In genomic region chr17:7293821-7294613, GRCh38 we compare ENCODE assay signal across 8 cellular contexts. TPM values are rescaled to one million over a fixed set of nuclear protein-coding genes. Genes with fewer than 3 reads are reported as not detected.
A peak's percentile ranks its signal among the peaks of the same experiment; 100 is the strongest.
DNase-seq lines count a peak whose midpoint lies in the region; ATAC-seq and TF ChIP-seq lines count a peak whose summit lies in the region.

No MANE protein-coding gene starts in this region.

- H3K56ac ChIP-seq in mesendoderm (ENCODE audit: low read length): peak overlapping the region; percentile 56

- H3K79me1 ChIP-seq in mesendoderm (ENCODE audit: low read length): no peaks in the 10 kb centered on the region

- H3K4me2 ChIP-seq in mesendoderm (ENCODE audit: low read length): no peak overlapping the region

- H4K8ac ChIP-seq in mesendoderm (ENCODE audit: low read depth, low read length): no peak overlapping the region

- no peak for TF ChIP-seq CTCF in breast epithelium (IDR thresholded peaks at IDR 0.05)

- H3K4ac ChIP-seq in mesendoderm (ENCODE audit: low read depth, low read length): no peak overlapping the region

- H2BK15ac ChIP-seq in mesendoderm (replicated peaks; ENCODE audit: low read depth): no peak overlapping the region

- H3K27me3 ChIP-seq in breast epithelium (no peaks in the 10 kb centered on the region), mesendoderm (ENCODE audit: insufficient read depth, low read length, poor library complexity) (peaks cover 4% of the 10 kb centered on the region)

- H3K36me3 ChIP-seq in breast epithelium (no peaks in the 10 kb centered on the region), mesendoderm (ENCODE audit: control insufficient read depth, insufficient read depth, low read length) (no peaks in the 10 kb centered on the region)

- H2AK5ac ChIP-seq in mesendoderm (ENCODE audit: low read length): no peak overlapping the region

- H3K18ac ChIP-seq in mesendoderm (ENCODE audit: low read length): no peak overlapping the region

- no peak overlapping the region for H2BK120ac ChIP-seq in mesendoderm (ENCODE audit: low read depth, low read length)

- H3K79me2 ChIP-seq in mesendoderm (ENCODE audit: control insufficient read depth, insufficient read depth, low read length): no peaks in the 10 kb centered on the region

- H4K5ac ChIP-seq in mesendoderm (ENCODE audit: low read length): no peak overlapping the region

- H3K9ac ChIP-seq in mesendoderm (ENCODE audit: low read length): no peak overlapping the region

- WGBS in mesendoderm (ENCODE audit: extremely low coverage, insufficient coverage, low lambda C conversion rate): no CpG with 5 or more reads among the region's 75 CpGs

- no peak for TF ChIP-seq POLR2A in breast epithelium (IDR thresholded peaks at IDR 0.05)

- H3K27ac ChIP-seq in breast epithelium: peak overlapping the region; percentile 63 to 71
- H3K27ac ChIP-seq in mesendoderm (ENCODE audit: low read depth, low read length): no peak overlapping the region

- intact Hi-C loops in breast epithelium (cut with DNase I; ENCODE audit: low total_unique reads): loop anchor here (2.0 kb wide), 1 partner anchor 13 kb away; the partner anchor contains the start of gene SLC2A4

- no peak for ATAC-seq in HG02678 (IDR thresholded peaks at IDR 0.05; ENCODE audit: unreplicated experiment)

- H3K23ac ChIP-seq in mesendoderm (ENCODE audit: low read length): no peak overlapping the region

- no peaks in the 10 kb centered on the region for H3K9me3 ChIP-seq in breast epithelium

- H3K4me3 ChIP-seq in breast epithelium (peak overlapping the region; percentile 0 to 58 (median 46)), mesendoderm (ENCODE audit: low read length) (no peak overlapping the region)

- peaks cover 4% of the 10 kb centered on the region in 2 donors for H3K4me1 ChIP-seq in breast epithelium
- no peaks in the 10 kb centered on the region for H3K4me1 ChIP-seq in mesendoderm (ENCODE audit: control insufficient read depth, low read depth, low read length)

- peak; percentile 17 for DNase-seq in 8988T
- DNase-seq in HK-2 (ENCODE audit: unreplicated experiment): peak; percentile 54
- no peak for DNase-seq in breast epithelium (ENCODE audit: low spot score in 2 of 2)
- peak; percentile 67 for DNase-seq in mesendoderm
- no peak for DNase-seq in NCI-H2081 (lab: John Stamatoyannopoulos, UW)
- DNase-seq in cortex of kidney (lab: John Stamatoyannopoulos, UW): no peak
- DNase-seq in NCI-H1694 treated with DMSO at 0.1 percent for 48 hours (lab: John Stamatoyannopoulos, UW): no peak

- H2BK5ac ChIP-seq in mesendoderm (ENCODE audit: low read length): no peak overlapping the region

RNA-seq across cellular contexts. Expression of gene YBX2, which starts 0.4 kb away (rescaled TPM):
- 1 to 10 TPM; 2.6 to 3.0 (median 2.9) TPM for total RNA-seq in breast epithelium
- 11.2 TPM for polyA plus RNA-seq in mesendoderm (2013, experiment 1 of 2)
- 10.6 TPM for polyA plus RNA-seq in mesendoderm (2013, experiment 2 of 2)

RNA-seq across cellular contexts. Expression of gene SLC2A4, which starts 12.5 kb away (rescaled TPM):
- 10 to 100 TPM in 1 of 3 donors, 1 to 10 TPM in 2; 2.6 to 32.5 (median 3.5) TPM for total RNA-seq in breast epithelium
- polyA plus RNA-seq in mesendoderm (2013, experiment 1 of 2): 1.0 TPM
- polyA plus RNA-seq in mesendoderm (2013, experiment 2 of 2): 1.0 TPM

RNA-seq across cellular contexts. Expression of gene EIF5A, which starts 13.4 kb away (rescaled TPM):
- total RNA-seq in breast epithelium: 100 to 1,000 TPM; 151 to 172 (median 163) TPM
- polyA plus RNA-seq in mesendoderm (2013, experiment 1 of 2): 1,299 TPM
- polyA plus RNA-seq in mesendoderm (2013, experiment 2 of 2): 1,284 TPM

RNA-seq across cellular contexts. Expression of gene GPS2, which starts 21.1 kb away (rescaled TPM):
- 100 to 1,000 TPM in 1 of 3 donors, 10 to 100 TPM in 2; 77.3 to 109 (median 84.2) TPM for total RNA-seq in breast epithelium
- 58.1 TPM for polyA plus RNA-seq in mesendoderm (2013, experiment 1 of 2)
- polyA plus RNA-seq in mesendoderm (2013, experiment 2 of 2): 57.8 TPM

RNA-seq across cellular contexts. Expression of gene CLDN7, which starts 31.7 kb away (rescaled TPM):
- 10 to 100 TPM in 2 of 3 donors, 1 to 10 TPM in 1; 5.4 to 95.9 (median 60.0) TPM for total RNA-seq in breast epithelium
- 99.5 TPM for polyA plus RNA-seq in mesendoderm (2013, experiment 1 of 2)
- polyA plus RNA-seq in mesendoderm (2013, experiment 2 of 2): 96.9 TPM

Comparison
In these comparisons a context has a peak if more than half of its experiments do, and no peak if none do; other contexts are left out.
1. DNase-seq: peak in 8988T (single experiment), HK-2 (single experiment) and mesendoderm (single experiment); none in breast epithelium (0 of 2), NCI-H2081 (0 of 2), cortex of kidney (single experiment) and NCI-H1694 treated with DMSO at 0.1 percent for 48 hours (single experiment).